Comparison of ENCODE assay signal across 12 cellular contexts in the genomic region with DNA sequence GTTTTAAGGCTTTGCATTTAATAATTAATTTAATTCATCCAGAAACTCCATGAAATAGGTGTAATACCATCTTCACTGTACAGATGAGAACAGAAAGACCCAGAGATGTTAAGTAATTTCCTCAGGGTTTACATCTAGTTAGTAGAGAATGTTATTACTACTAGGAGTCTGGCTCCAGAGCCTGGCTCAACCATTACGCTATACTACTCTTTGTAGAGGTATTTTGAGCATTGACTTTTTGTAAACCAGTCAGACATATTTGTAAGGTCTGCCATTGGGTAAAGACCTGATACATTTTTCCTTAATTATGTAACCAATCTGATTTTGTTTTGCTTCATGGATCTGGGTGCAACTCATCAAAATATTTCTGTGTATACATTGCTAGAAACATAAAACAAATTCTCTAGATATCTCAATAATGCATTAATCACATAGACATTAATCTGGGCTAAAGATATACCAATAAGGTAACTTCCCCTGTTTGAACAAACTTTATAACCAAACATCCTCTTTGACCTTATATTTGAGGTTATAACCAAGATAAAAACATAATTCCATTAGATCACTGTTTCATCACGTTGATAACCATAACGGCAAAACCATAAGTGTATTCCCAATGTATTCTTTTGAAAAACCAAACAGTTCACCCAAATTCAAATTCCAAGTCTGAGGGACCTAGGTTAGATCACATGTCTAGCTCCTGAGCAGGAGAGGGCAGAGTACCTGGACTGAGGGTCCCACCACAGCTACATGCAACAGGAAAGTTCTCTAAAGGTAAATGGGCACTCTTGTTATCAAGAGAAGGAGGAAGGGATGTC.
DNase-seq lines count a peak whose midpoint lies in the region; ATAC-seq and TF ChIP-seq lines count a peak whose summit lies in the region.
"Had no signal": no experiment of that assay in that cellular context is flagged by ENCODE, and none has a peak within 500 bp of the region (broad histone marks: within the 10 kb centered on the region; RNA-seq: fewer than 3 reads in every experiment).

No MANE protein-coding gene starts in this region.

- no peaks in the 10 kb centered on the region for H3K79me2 ChIP-seq in OCI-LY3 (ENCODE audit: low read length)
- no peaks in the 10 kb centered on the region for H3K79me2 ChIP-seq in osteoblast (ENCODE audit: insufficient read depth, low read length)

- H3K9me3 Mint-ChIP-seq in CD8-positive, alpha-beta memory T cell = peaks cover 0 to 2% (median 0%) of the 10 kb centered on the region in 5 donors
- H3K9me3 Mint-ChIP-seq: H9 had no signal

- H3K9me3 ChIP-seq in CD8-positive, alpha-beta memory T cell (ENCODE audit: low read length) = no peaks in the 10 kb centered on the region
- H3K9me3 ChIP-seq in OCI-LY3 (ENCODE audit: insufficient read depth, low read length) (no peaks in the 10 kb centered on the region; the same call in 1 of the 2 replicates), osteoblast (ENCODE audit: low read depth, low read length) (no peaks in the 10 kb centered on the region)

- no peaks in the 10 kb centered on the region for H3K36me3 ChIP-seq in CD8-positive, alpha-beta memory T cell (ENCODE audit: insufficient read depth, low read length)
- H3K36me3 ChIP-seq in OCI-LY3 (replicated peaks; ENCODE audit: low read depth, low read length) (no peaks in the 10 kb centered on the region), osteoblast (ENCODE audit: insufficient read depth, low read length) (no peaks in the 10 kb centered on the region)

- H3K27me3 Mint-ChIP-seq in CD8-positive, alpha-beta memory T cell = no peaks in the 10 kb centered on the region

- TF ChIP-seq POLR2A in GM19099 (IDR thresholded peaks at IDR 0.05; ENCODE audit: extremely low read depth, insufficient read length, low read depth) = peak; percentile 17

- H3K4me2 ChIP-seq in OCI-LY3 (ENCODE audit: low read length) (peak overlapping the region; percentile 63), osteoblast (ENCODE audit: insufficient read depth, low read length) (no peak overlapping the region)

- no peaks in the 10 kb centered on the region for H3K27me3 ChIP-seq in CD8-positive, alpha-beta memory T cell (ENCODE audit: insufficient read depth, low read length, poor library complexity, severe bottlenecking)
- H3K27me3 ChIP-seq in OCI-LY3 (ENCODE audit: low read depth, low read length) (peaks cover 40% of the 10 kb centered on the region), osteoblast (ENCODE audit: insufficient read depth, low read length) (no peaks in the 10 kb centered on the region)

- H2AFZ ChIP-seq in OCI-LY3 (ENCODE audit: low read depth, low read length) (no peak overlapping the region), osteoblast (ENCODE audit: low read length) (no peak overlapping the region)

- H3K4me1 Mint-ChIP-seq in CD8-positive, alpha-beta memory T cell = peaks cover 23 to 46% (median 36%) of the 10 kb centered on the region in 3 donors
- H3K4me1 Mint-ChIP-seq: H9 had no signal

- ATAC-seq in HG02763 (IDR thresholded peaks at IDR 0.05; ENCODE audit: unreplicated experiment) = peak; percentile 13
- ATAC-seq: naive thymus-derived CD8-positive, alpha-beta T cell had no signal

- no peak for DNase-seq in CD8-positive, alpha-beta memory T cell
- no peak for DNase-seq in HuH-7 (ENCODE audit: low spot score)
- DNase-seq in osteoblast (ENCODE audit: insufficient read length, low spot score, missing footprints) = no peak
- DNase-seq in NCI-H1930 (lab: John Stamatoyannopoulos, UW) = no peak
- DNase-seq in ecto neural progenitor cell (ENCODE audit: low spot score) = no peak
- DNase-seq: activated naive CD4-positive, alpha-beta T cell; H9; naive thymus-derived CD8-positive, alpha-beta T cell; NCI-H2171 had no signal

- H3K27ac ChIP-seq in CD8-positive, alpha-beta memory T cell (ENCODE audit: low read depth, low read length) = no peak overlapping the region
- H3K27ac ChIP-seq in OCI-LY3 (ENCODE audit: low read length) (peak overlapping the region; percentile 35), osteoblast (ENCODE audit: low read depth, low read length) (no peak overlapping the region)

- H3K4me3 Mint-ChIP-seq in CD8-positive, alpha-beta memory T cell = peak overlapping the region in 6 of 7 donors; percentile 5 to 75 (median 64)
- H3K4me3 Mint-ChIP-seq: H9 had no signal

- no peaks in the 10 kb centered on the region for H4K20me1 ChIP-seq in OCI-LY3 (ENCODE audit: insufficient read depth, low read length)
- H4K20me1 ChIP-seq in osteoblast (ENCODE audit: insufficient read depth, low read length) = no peaks in the 10 kb centered on the region

- CTCF ChIA-PET in CD8-positive, alpha-beta memory T cell (lab: Charles Lee) = no interaction called here

- no peaks in the 10 kb centered on the region for H3K4me1 ChIP-seq in CD8-positive, alpha-beta memory T cell (ENCODE audit: insufficient read depth, low read length)
- H3K4me1 ChIP-seq in OCI-LY3 (ENCODE audit: low read length) = peaks cover 42% of the 10 kb centered on the region
- peaks cover 9% of the 10 kb centered on the region for H3K4me1 ChIP-seq in osteoblast (ENCODE audit: insufficient read depth, low read length)

- no peak for TF ChIP-seq CTCF in OCI-LY3 (IDR thresholded peaks at IDR 0.05; ENCODE audit: low read depth, low read length)
- no peak for TF ChIP-seq CTCF in osteoblast (IDR thresholded peaks at IDR 0.05; ENCODE audit: extremely low read depth, low read depth, low read length)

- H3K4me3 ChIP-seq in CD8-positive, alpha-beta memory T cell (ENCODE audit: low read length) = no peak overlapping the region
- H3K4me3 ChIP-seq in OCI-LY3 (ENCODE audit: low read length) = peak overlapping the region; percentile 60
- H3K4me3 ChIP-seq in osteoblast (ENCODE audit: insufficient read depth, low read length) = no peak overlapping the region

- H3K36me3 Mint-ChIP-seq in CD8-positive, alpha-beta memory T cell = peaks cover 0 to 11% (median 6%) of the 10 kb centered on the region in 3 donors

- H3K9ac ChIP-seq in OCI-LY3 (ENCODE audit: low read length) = no peak overlapping the region

- POLR2A ChIA-PET in CD8-positive, alpha-beta memory T cell (lab: Charles Lee) = no interaction called here

- peak overlapping the region in 7 of 8 donors; percentile 15 to 97 (median 76) for H3K27ac Mint-ChIP-seq in CD8-positive, alpha-beta memory T cell
- H3K27ac Mint-ChIP-seq: H9 had no signal
